8 cellular contexts compared by ENCODE assay signal in genomic region chr1:31216016-31216415, GRCh38. TPM values are rescaled to one million over a fixed set of nuclear protein-coding genes. Genes with fewer than 3 reads are reported as not detected.
DNase-seq lines count a peak whose midpoint lies in the region; ATAC-seq, FAIRE-seq and TF ChIP-seq lines count a peak whose summit lies in the region.

No MANE protein-coding gene starts in this region.

- intact Hi-C loops in ovary (cut with DNase I) = no loop called here

- in situ Hi-C loops in G401 (cut with HindIII; ENCODE audit: low sequenced_read_pairs) = no loop called here

- peaks cover 4% of the 10 kb centered on the region for H3K4me1 ChIP-seq in ovary (ENCODE audit: insufficient read depth)

- no peak for TF ChIP-seq EP300 in ovary (IDR thresholded peaks at IDR 0.05)

- H3K27me3 ChIP-seq in ovary = no peaks in the 10 kb centered on the region

- 17 to 24% (median 23%) methylated on average over 10 of the region's 10 CpGs for WGBS in ovary, 3 donors

- no peak overlapping the region for H3K4me3 ChIP-seq in fibroblast of pulmonary artery (replicated peaks; ENCODE audit: low read depth, low read length)
- no peak overlapping the region for H3K4me3 ChIP-seq in ovary

- no peak for TF ChIP-seq CTCF in fibroblast of pulmonary artery (IDR thresholded peaks at IDR 0.05; ENCODE audit: low read length, missing control alignments)
- TF ChIP-seq CTCF in ovary (IDR thresholded peaks at IDR 0.05) = no peak

- H3K36me3 ChIP-seq in ovary = no peaks in the 10 kb centered on the region

- DNase-seq in G401 (ENCODE audit: low spot score) (peak; percentile 79), NCI-H748 treated with DMSO at 0.1 percent for 48 hours (lab: John Stamatoyannopoulos, UW) (peak; percentile 12), fibroblast of pulmonary artery (ENCODE audit: low read depth) (peak; percentile 70), ovary (peak; percentile 25 to 90 (median 66)), H54 (ENCODE audit: insufficient read length, low spot score) (no peak)
- no peak for DNase-seq in activated CD8-positive, alpha-beta memory T cell treated with anti-CD3 and anti-CD28 coated beads, Interleukin-2, amount 50 U/mL, for 48 hours

- H3K9me3 ChIP-seq in ovary = no peaks in the 10 kb centered on the region

- ATAC-seq in HG03354 (IDR thresholded peaks at IDR 0.05; ENCODE audit: poor library complexity, severe bottlenecking, unreplicated experiment) = no peak
- no peak for ATAC-seq in HG03139 (IDR thresholded peaks at IDR 0.05; ENCODE audit: unreplicated experiment)

- no peak for TF ChIP-seq POLR2A in ovary (IDR thresholded peaks at IDR 0.05)
- no peak for TF ChIP-seq POLR2A in H54 (IDR thresholded peaks at IDR 0.05; ENCODE audit: low read depth, low read length)

- no peak overlapping the region for H3K27ac ChIP-seq in ovary

- no peak for FAIRE-seq in H54 (lab: Jason Lieb, UNC)

RNA-seq across cellular contexts. Expression of gene NKAIN1, which starts 23.7 kb away (rescaled TPM):
- total RNA-seq in G401 (2014; rRNA removed; shearing (Covaris generic)) = 3.6 and 9.2 TPM in 2 replicates
- under 1 TPM; 0.12 to 0.46 (median 0.23) TPM for total RNA-seq in ovary
- polyA plus RNA-seq in ovary = 1 to 10 TPM in 1 of 2 donors, under 1 TPM in 1; 0.05 to 1.2 TPM

Comparison
In these comparisons a context has a peak if more than half of its experiments do, and no peak if none do; other contexts are left out.
1. DNase-seq: peak in G401 (single experiment), NCI-H748 treated with DMSO at 0.1 percent for 48 hours (single experiment), fibroblast of pulmonary artery (single experiment) and ovary (5 of 5); none in H54 (single experiment) and activated CD8-positive, alpha-beta memory T cell treated with anti-CD3 and anti-CD28 coated beads, Interleukin-2, amount 50 U/mL, for 48 hours (single experiment).